8 cellular contexts compared by ENCODE assay signal in the genomic region with DNA sequence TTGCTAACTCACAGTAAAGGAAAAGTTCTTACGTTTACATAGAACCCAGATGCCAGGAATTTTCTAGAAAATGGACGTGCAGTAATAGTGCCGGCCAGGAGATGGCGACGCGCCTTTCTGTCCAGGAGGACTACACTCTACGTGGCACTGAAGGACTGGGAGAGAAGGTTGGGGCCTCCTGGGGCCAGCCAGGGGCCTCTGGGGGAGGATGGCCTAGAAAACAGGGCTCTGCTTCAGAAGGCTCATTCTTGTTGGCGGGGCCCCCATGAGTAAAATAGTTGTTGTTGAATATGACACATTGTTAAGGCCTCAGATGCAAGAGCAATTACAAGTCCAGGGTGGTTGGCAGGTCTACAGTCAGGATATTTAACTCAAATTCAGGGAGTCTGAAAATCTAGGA.
DNase-seq lines count a peak whose midpoint lies in the region; ATAC-seq lines count a peak whose summit lies in the region.

No MANE protein-coding gene starts in this region.

- peak; percentile 45 for ATAC-seq in GM21619 (IDR thresholded peaks at IDR 0.05; ENCODE audit: unreplicated experiment)
- ATAC-seq in effector memory CD8-positive, alpha-beta T cell (replicated peaks), result peak; percentile 70

- CTCF ChIA-PET in activated CD4-positive, alpha-beta memory T cell treated with anti-CD3 and anti-CD28 coated beads for 36 hours (lab: Charles Lee), result interaction anchor here (0.6 to 2.5 kb wide), 7 partner anchors 15 to 602 kb away, joined by 3 to 15 read pairs (median 3); no protein-coding TSS in a partner anchor

- H3K27ac Mint-ChIP-seq in activated CD4-positive, alpha-beta memory T cell treated with anti-CD3 and anti-CD28 coated beads for 36 hours, result peak overlapping the region; percentile 45
- H3K27ac Mint-ChIP-seq in effector memory CD8-positive, alpha-beta T cell, result peak overlapping the region in 1 of 2 donors; percentile 16

- intact Hi-C loops in activated CD4-positive, alpha-beta memory T cell treated with anti-CD3 and anti-CD28 coated beads for 36 hours (cut with micrococcal nuclease), result loop anchor here (1.0 to 5.0 kb wide), 6 partner anchors 64 to 737 kb away; no protein-coding TSS in a partner anchor

- no peaks in the 10 kb centered on the region for H3K9me3 Mint-ChIP-seq in activated CD4-positive, alpha-beta memory T cell treated with anti-CD3 and anti-CD28 coated beads for 36 hours
- H3K9me3 Mint-ChIP-seq in effector memory CD8-positive, alpha-beta T cell, result no peaks in the 10 kb centered on the region

- H3K4me1 Mint-ChIP-seq in activated CD4-positive, alpha-beta memory T cell treated with anti-CD3 and anti-CD28 coated beads for 36 hours (ENCODE audit: low read depth), result peaks cover 33% of the 10 kb centered on the region
- H3K4me1 Mint-ChIP-seq in effector memory CD8-positive, alpha-beta T cell (ENCODE audit: low read depth in 2 of 2), result peaks cover 4 to 9% of the 10 kb centered on the region in 2 donors

- peak in 11 of 14 donors; percentile 18 to 81 (median 68) for DNase-seq in C1 segment of cervical spinal cord (lab: John Stamatoyannopoulos, UW)
- peak; percentile 16 for DNase-seq in NCI-H187 treated with DMSO at 0.1 percent for 48 hours (lab: John Stamatoyannopoulos, UW)
- DNase-seq in activated CD4-positive, alpha-beta memory T cell treated with anti-CD3 and anti-CD28 coated beads for 36 hours, result peak; percentile 78
- peak; percentile 21 to 48 (median 33) for DNase-seq in effector memory CD8-positive, alpha-beta T cell
- DNase-seq in mucosa of gallbladder (ENCODE audit: low spot score), result peak; percentile 48
- peak in 47 of 49 donors; percentile 16 to 81 (median 57) for DNase-seq in substantia nigra (lab: John Stamatoyannopoulos, UW)
- no peak for DNase-seq in mesenteric fat pad (ENCODE audit: low spot score)

- no peaks in the 10 kb centered on the region for H3K27me3 Mint-ChIP-seq in activated CD4-positive, alpha-beta memory T cell treated with anti-CD3 and anti-CD28 coated beads for 36 hours
- H3K27me3 Mint-ChIP-seq in effector memory CD8-positive, alpha-beta T cell, result no peaks in the 10 kb centered on the region

- H3K36me3 Mint-ChIP-seq in activated CD4-positive, alpha-beta memory T cell treated with anti-CD3 and anti-CD28 coated beads for 36 hours, result no peaks in the 10 kb centered on the region
- H3K36me3 Mint-ChIP-seq in effector memory CD8-positive, alpha-beta T cell (ENCODE audit: insufficient read depth), result peaks cover 3% of the 10 kb centered on the region

- H3K27ac ChIP-seq in substantia nigra (ENCODE audit: low read depth, low read length, poor library complexity, severe bottlenecking), result peak overlapping the region; percentile 85

- no peak overlapping the region for H3K4me3 Mint-ChIP-seq in activated CD4-positive, alpha-beta memory T cell treated with anti-CD3 and anti-CD28 coated beads for 36 hours
- H3K4me3 Mint-ChIP-seq in effector memory CD8-positive, alpha-beta T cell, result no peak overlapping the region

- POLR2A ChIA-PET in activated CD4-positive, alpha-beta memory T cell treated with anti-CD3 and anti-CD28 coated beads for 36 hours (lab: Charles Lee), result no interaction called here
